8 cellular contexts compared by ENCODE assay signal in genomic region chr3:112561085-112561692, GRCh38. TPM values are rescaled to one million over a fixed set of nuclear protein-coding genes. Genes with fewer than 3 reads are reported as not detected.
DNase-seq lines count a peak whose midpoint lies in the region; ATAC-seq lines count a peak whose summit lies in the region.

No MANE protein-coding gene starts in this region.

- peak; percentile 17 for ATAC-seq in GM18873 (IDR thresholded peaks at IDR 0.05; ENCODE audit: low FRiP score, unreplicated experiment)
- ATAC-seq in HG03135 (IDR thresholded peaks at IDR 0.05; ENCODE audit: unreplicated experiment): peak; percentile 24
- ATAC-seq in memory B cell (ENCODE audit: low read depth): peak; percentile 5

- DNase-seq in AML-193 (lab: John Stamatoyannopoulos, UW): peak; percentile 76 to 84
- peak; percentile 64 for DNase-seq in NCI-H446 treated with DMSO at 0.1 percent for 48 hours (lab: John Stamatoyannopoulos, UW)
- peak; percentile 84 for DNase-seq in activated CD4-positive, alpha-beta T cell treated with anti-CD3 and anti-CD28 coated beads, Interleukin-2, amount 10 ng/mL, durations not matched to agents 7 days and 5 days
- DNase-seq in effector CD4-positive, alpha-beta T cell: peak; percentile 74
- DNase-seq in memory B cell (ENCODE audit: low spot score in 2 of 2): peak; percentile 25 to 51
- DNase-seq in stimulated activated CD8-positive, alpha-beta memory T cell treated with anti-CD3 and anti-CD28 coated beads, Interleukin-12 subunit alpha, Interleukin-12 subunit beta, amount 100 ng/mL, for 1 hour (ENCODE audit: low read depth): peak; percentile 32

- CTCF ChIA-PET in activated CD4-positive, alpha-beta T cell treated with anti-CD3 and anti-CD28 coated beads, Interleukin-2, amount 10 ng/mL, durations not matched to agents 7 days and 5 days (lab: Charles Lee): interaction anchor here (2.0 kb wide), 1 partner anchor 268 kb away, joined by 6 read pairs; no protein-coding TSS in a partner anchor

- POLR2A ChIA-PET in activated CD4-positive, alpha-beta T cell treated with anti-CD3 and anti-CD28 coated beads, Interleukin-2, amount 10 ng/mL, durations not matched to agents 7 days and 5 days (lab: Charles Lee): no interaction called here

- no peaks in the 10 kb centered on the region for H3K27me3 Mint-ChIP-seq in activated CD4-positive, alpha-beta T cell treated with anti-CD3 and anti-CD28 coated beads, Interleukin-2, amount 10 ng/mL, durations not matched to agents 7 days and 5 days
- no peaks in the 10 kb centered on the region for H3K27me3 Mint-ChIP-seq in memory B cell

- H3K27ac Mint-ChIP-seq in activated CD4-positive, alpha-beta T cell treated with anti-CD3 and anti-CD28 coated beads, Interleukin-2, amount 10 ng/mL, durations not matched to agents 7 days and 5 days: peak overlapping the region; percentile 97
- H3K27ac Mint-ChIP-seq in memory B cell: peak overlapping the region; percentile 99

- peak overlapping the region; percentile 99 for H3K4me3 Mint-ChIP-seq in activated CD4-positive, alpha-beta T cell treated with anti-CD3 and anti-CD28 coated beads, Interleukin-2, amount 10 ng/mL, durations not matched to agents 7 days and 5 days
- H3K4me3 Mint-ChIP-seq in memory B cell: peak overlapping the region; percentile 99

- H3K9me3 Mint-ChIP-seq in activated CD4-positive, alpha-beta T cell treated with anti-CD3 and anti-CD28 coated beads, Interleukin-2, amount 10 ng/mL, durations not matched to agents 7 days and 5 days: no peaks in the 10 kb centered on the region
- no peaks in the 10 kb centered on the region for H3K9me3 Mint-ChIP-seq in memory B cell

- H3K4me1 Mint-ChIP-seq in activated CD4-positive, alpha-beta T cell treated with anti-CD3 and anti-CD28 coated beads, Interleukin-2, amount 10 ng/mL, durations not matched to agents 7 days and 5 days: peaks cover 38% of the 10 kb centered on the region
- peaks cover 32% of the 10 kb centered on the region for H3K4me1 Mint-ChIP-seq in memory B cell

- H3K36me3 Mint-ChIP-seq in activated CD4-positive, alpha-beta T cell treated with anti-CD3 and anti-CD28 coated beads, Interleukin-2, amount 10 ng/mL, durations not matched to agents 7 days and 5 days (ENCODE audit: low read depth): peaks cover 33% of the 10 kb centered on the region
- peaks cover 14% of the 10 kb centered on the region for H3K36me3 Mint-ChIP-seq in memory B cell

RNA-seq across cellular contexts. Expression of gene ATG3, which starts 0.6 kb away (rescaled TPM):
- total RNA-seq in activated CD4-positive, alpha-beta T cell treated with anti-CD3 and anti-CD28 coated beads, Interleukin-2, amount 10 ng/mL, durations not matched to agents 7 days and 5 days: 10 to 100 TPM; 65.2 to 74.5 TPM

RNA-seq across cellular contexts. Expression of gene SLC35A5, which starts 0.7 kb away (rescaled TPM):
- 10 to 100 TPM; 21.7 to 28.1 TPM for total RNA-seq in activated CD4-positive, alpha-beta T cell treated with anti-CD3 and anti-CD28 coated beads, Interleukin-2, amount 10 ng/mL, durations not matched to agents 7 days and 5 days

Comparison
In these comparisons a context has a peak if more than half of its experiments do, and no peak if none do; other contexts are left out.
1. Peak in every context shown above with its lines: DNase-seq and ATAC-seq.
2. DNase-seq: peak in every context shown above with its lines; median percentile 84 in activated CD4-positive, alpha-beta T cell treated with anti-CD3 and anti-CD28 coated beads, Interleukin-2, amount 10 ng/mL, durations not matched to agents 7 days and 5 days; 80 in AML-193; 74 in effector CD4-positive, alpha-beta T cell; 64 in NCI-H446 treated with DMSO at 0.1 percent for 48 hours; 38 in memory B cell; 32 in stimulated activated CD8-positive, alpha-beta memory T cell treated with anti-CD3 and anti-CD28 coated beads, Interleukin-12 subunit alpha, Interleukin-12 subunit beta, amount 100 ng/mL, for 1 hour.